ENCODE assay signal across 8 cellular contexts in the genomic region with DNA sequence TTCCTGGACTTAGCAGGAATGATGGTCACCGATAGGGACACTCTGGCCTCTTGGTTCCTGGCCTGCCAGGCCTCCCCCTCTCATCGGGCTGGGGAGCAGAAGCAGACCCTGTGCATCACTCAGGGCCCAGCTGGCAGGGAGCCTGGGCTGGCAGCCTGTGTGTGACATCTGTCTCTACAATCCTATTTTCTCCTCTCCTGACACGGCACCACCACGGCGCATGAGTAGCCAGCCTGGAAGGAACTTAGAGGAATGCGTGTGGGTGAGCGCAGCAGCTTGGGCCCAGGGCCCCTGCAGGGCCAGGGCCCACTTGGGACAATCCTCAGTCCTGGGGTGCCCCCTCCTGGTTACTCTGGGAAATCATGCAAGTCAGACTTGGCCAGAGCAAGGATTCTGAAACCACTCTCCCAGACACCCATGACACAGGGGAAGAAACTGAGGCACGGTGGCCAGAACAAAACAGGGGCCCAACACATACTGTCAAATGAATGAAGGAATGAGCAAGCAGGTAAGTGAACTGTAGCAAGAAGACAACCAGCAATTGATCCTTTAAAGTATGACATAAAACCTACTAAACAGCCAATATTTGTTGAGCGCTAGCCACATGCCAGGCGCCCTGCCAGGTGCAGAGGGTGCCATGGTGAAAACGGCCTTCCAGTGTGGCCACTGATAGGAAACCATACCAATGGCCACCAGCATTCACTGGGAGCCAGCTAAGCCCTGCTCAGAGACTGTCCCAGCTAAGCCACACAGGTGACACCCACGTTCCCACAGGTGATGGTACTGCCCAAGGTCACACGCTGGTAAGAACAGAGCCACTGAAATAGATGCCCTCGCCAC. TPM values are rescaled to one million over a fixed set of nuclear protein-coding genes. Genes with fewer than 3 reads are reported as not detected.
DNase-seq lines count a peak whose midpoint lies in the region; ATAC-seq, FAIRE-seq and TF ChIP-seq lines count a peak whose summit lies in the region.

No MANE protein-coding gene starts in this region.

- no peak for TF ChIP-seq EP300 in gastroesophageal sphincter (IDR thresholded peaks at IDR 0.05)

- H3K27ac ChIP-seq in CD8-positive, alpha-beta memory T cell (ENCODE audit: low read depth, low read length): no peak overlapping the region
- H3K27ac ChIP-seq in RWPE2 (ENCODE audit: poor library complexity, severe bottlenecking) (no peak overlapping the region), gastroesophageal sphincter (no peak overlapping the region), pancreas (no peak overlapping the region), thyroid gland (no peak overlapping the region)

- H3K4me3 ChIP-seq in CD8-positive, alpha-beta memory T cell (ENCODE audit: low read length): no peak overlapping the region
- no peak overlapping the region for H3K4me3 ChIP-seq in RWPE2 (ENCODE audit: severe bottlenecking)
- H3K4me3 ChIP-seq in gastroesophageal sphincter: no peak overlapping the region
- no peak overlapping the region for H3K4me3 ChIP-seq in pancreas
- H3K4me3 ChIP-seq in thyroid gland (replicated peaks in 1 of 3): no peak overlapping the region

- H3K4me3 Mint-ChIP-seq in CD8-positive, alpha-beta memory T cell: no peak overlapping the region

- peak; percentile 60 for TF ChIP-seq CTCF in RWPE2 (IDR thresholded peaks at IDR 0.05; ENCODE audit: poor library complexity, severe bottlenecking)
- TF ChIP-seq CTCF in gastroesophageal sphincter (IDR thresholded peaks at IDR 0.05): peak in 3 of 4 experiments; percentile 79 to 84 (median 80)
- TF ChIP-seq CTCF in pancreas (IDR thresholded peaks at IDR 0.05): peak; percentile 55 to 66 (median 58)
- TF ChIP-seq CTCF in thyroid gland (IDR thresholded peaks at IDR 0.05): peak; percentile 63 to 89 (median 79)

- ATAC-seq in RWPE2 (ENCODE audit: low read depth) (peak; percentile 66), gastroesophageal sphincter (peak; percentile 71), pancreas (peak; percentile 75 to 95 (median 93)), HG03565 (IDR thresholded peaks at IDR 0.05; ENCODE audit: unreplicated experiment) (no peak)

- H3K36me3 Mint-ChIP-seq in CD8-positive, alpha-beta memory T cell: no peaks in the 10 kb centered on the region

- WGBS in gastroesophageal sphincter (ENCODE audit: low coverage in 1 of 2), 2 donors: 29 to 47% methylated on average over 1 to 5 of the region's 14 CpGs
- WGBS in pancreas, 2 donors: 25 to 29% methylated on average over 14 of the region's 14 CpGs
- WGBS in thyroid gland, 2 donors: 37 to 42% methylated on average over 8 to 12 of the region's 14 CpGs

- intact Hi-C loops in pancreas (cut with DNase I): loop anchor here (5.0 to 10.0 kb wide), 3 partner anchors 171 to 274 kb away; no protein-coding TSS in a partner anchor
- intact Hi-C loops in thyroid gland (cut with DNase I): loop anchor here (2.0 to 5.0 kb wide), 2 partner anchors 170 to 281 kb away; no protein-coding TSS in a partner anchor

- H3K27me3 ChIP-seq in CD8-positive, alpha-beta memory T cell (ENCODE audit: insufficient read depth, low read length, poor library complexity, severe bottlenecking): peaks cover 15% of the 10 kb centered on the region
- H3K27me3 ChIP-seq in RWPE2 (ENCODE audit: insufficient read depth, poor library complexity, severe bottlenecking) (no peaks in the 10 kb centered on the region), gastroesophageal sphincter (no peaks in the 10 kb centered on the region), pancreas (no peaks in the 10 kb centered on the region), thyroid gland (no peaks in the 10 kb centered on the region)

- POLR2A ChIA-PET in CD8-positive, alpha-beta memory T cell (lab: Charles Lee): no interaction called here

- no peak for FAIRE-seq in pancreas (lab: Jason Lieb, UNC)

- H3K4me1 ChIP-seq in CD8-positive, alpha-beta memory T cell (ENCODE audit: insufficient read depth, low read length): no peaks in the 10 kb centered on the region
- H3K4me1 ChIP-seq in RWPE2 (ENCODE audit: insufficient read depth, poor library complexity, severe bottlenecking): no peaks in the 10 kb centered on the region
- H3K4me1 ChIP-seq in gastroesophageal sphincter: peaks cover 0 to 23% (median 0%) of the 10 kb centered on the region in 3 donors
- peaks cover 0 to 5% (median 0%) of the 10 kb centered on the region in 3 donors for H3K4me1 ChIP-seq in pancreas
- H3K4me1 ChIP-seq in thyroid gland: peaks cover 0 to 4% of the 10 kb centered on the region in 2 donors

- H3K36me3 ChIP-seq in CD8-positive, alpha-beta memory T cell (ENCODE audit: insufficient read depth, low read length): no peaks in the 10 kb centered on the region
- H3K36me3 ChIP-seq in RWPE2 (ENCODE audit: low read depth): no peaks in the 10 kb centered on the region
- H3K36me3 ChIP-seq in gastroesophageal sphincter: peaks cover 0 to 15% of the 10 kb centered on the region in 2 donors
- no peaks in the 10 kb centered on the region for H3K36me3 ChIP-seq in pancreas
- H3K36me3 ChIP-seq in thyroid gland: no peaks in the 10 kb centered on the region

- no peaks in the 10 kb centered on the region for H3K9me3 Mint-ChIP-seq in CD8-positive, alpha-beta memory T cell

- TF ChIP-seq POLR2A in gastroesophageal sphincter (IDR thresholded peaks at IDR 0.05) (no peak), thyroid gland (IDR thresholded peaks at IDR 0.05) (no peak)

- H3K4me1 Mint-ChIP-seq in CD8-positive, alpha-beta memory T cell: peaks cover 3 to 8% (median 5%) of the 10 kb centered on the region in 3 donors

- peak; percentile 56 to 80 (median 62) for DNase-seq in CD8-positive, alpha-beta memory T cell
- peak; percentile 65 for DNase-seq in HT-29 (ENCODE audit: low spot score)
- DNase-seq in RWPE2 (ENCODE audit: low spot score): no peak
- peak; percentile 69 for DNase-seq in activated gamma-delta T cell treated with anti-CD3 and anti-CD28 coated beads, Interleukin-2, amount 50 U/mL, for 16 hours (ENCODE audit: low read depth)
- peak; percentile 42 to 82 (median 72) for DNase-seq in pancreas
- peak; percentile 80 to 86 for DNase-seq in thyroid gland

- H3K27me3 Mint-ChIP-seq in CD8-positive, alpha-beta memory T cell: no peaks in the 10 kb centered on the region

- no peaks in the 10 kb centered on the region for H3K9me3 ChIP-seq in CD8-positive, alpha-beta memory T cell (ENCODE audit: low read length)
- peaks cover 10% of the 10 kb centered on the region for H3K9me3 ChIP-seq in RWPE2 (ENCODE audit: severe bottlenecking)
- no peaks in the 10 kb centered on the region for H3K9me3 ChIP-seq in gastroesophageal sphincter
- H3K9me3 ChIP-seq in pancreas: no peaks in the 10 kb centered on the region
- no peaks in the 10 kb centered on the region for H3K9me3 ChIP-seq in thyroid gland

- peak overlapping the region in 5 of 8 donors; percentile 10 to 83 (median 70) for H3K27ac Mint-ChIP-seq in CD8-positive, alpha-beta memory T cell

- CTCF ChIA-PET in CD8-positive, alpha-beta memory T cell (lab: Charles Lee): interaction anchor here (0.8 to 7.1 kb wide), 11 partner anchors 9 to 245 kb away, joined by 3 to 106 read pairs (median 3); no protein-coding TSS in a partner anchor

RNA-seq across cellular contexts. Expression of a gene that starts 13.3 kb away (rescaled TPM):
- total RNA-seq in CD8-positive, alpha-beta memory T cell: not detected
- polyA plus RNA-seq in CD8-positive, alpha-beta memory T cell: 0.94 TPM
- total RNA-seq in HT-29 (2014; rRNA removed; shearing (Covaris generic)): 0.55 TPM in 1 of 2 replicates, not detected in the other
- total RNA-seq in gastroesophageal sphincter: 1 to 10 TPM in 1 of 4 donors, not detected in 3; 2.7 TPM
- total RNA-seq in pancreas: under 1 TPM; 0.51 to 0.97 (median 0.73) TPM
- polyA plus RNA-seq in pancreas: 1 to 10 TPM in 1 of 2 donors, under 1 TPM in 1; 0.91 to 2.1 TPM
- 1 to 10 TPM in 2 of 4 donors, not detected in 2; 1.1 to 3.0 TPM for total RNA-seq in thyroid gland

RNA-seq across cellular contexts. Expression of a gene that starts 16.8 kb away (rescaled TPM):
- 1 to 10 TPM in 1 of 2 experiments, under 1 TPM in 1; 0.93 to 1.5 TPM for total RNA-seq in CD8-positive, alpha-beta memory T cell
- 1.5 TPM for polyA plus RNA-seq in CD8-positive, alpha-beta memory T cell
- total RNA-seq in HT-29 (2014; rRNA removed; shearing (Covaris generic)): 0.26 and 1.5 TPM in 2 replicates
- total RNA-seq in gastroesophageal sphincter (10 to 100 TPM in 1 of 4 donors, 1 to 10 TPM in 3; 3.9 to 12.2 (median 6.7) TPM), pancreas (1 to 10 TPM; 1.2 to 4.4 (median 2.3) TPM), thyroid gland (10 to 100 TPM; 10.9 to 33.4 (median 27.8) TPM)
- 1 to 10 TPM; 3.5 to 7.3 TPM for polyA plus RNA-seq in pancreas

RNA-seq across cellular contexts. Expression of a gene that starts 51.8 kb away (rescaled TPM):
- 10 to 100 TPM; 33.2 to 34.7 TPM for total RNA-seq in CD8-positive, alpha-beta memory T cell
- 18.4 TPM for polyA plus RNA-seq in CD8-positive, alpha-beta memory T cell
- 60.3 and 69.1 TPM in 2 replicates for total RNA-seq in HT-29 (2014; rRNA removed; shearing (Covaris generic))
- 10 to 100 TPM; 39.2 to 81.1 (median 46.2) TPM for total RNA-seq in gastroesophageal sphincter
- total RNA-seq in pancreas: 10 to 100 TPM; 17.1 to 35.9 (median 20.5) TPM
- 10 to 100 TPM; 15.5 to 16.5 TPM for polyA plus RNA-seq in pancreas
- total RNA-seq in thyroid gland: 100 to 1,000 TPM in 1 of 4 donors, 10 to 100 TPM in 3; 80.1 to 127 (median 87.7) TPM

RNA-seq across cellular contexts. Expression of a gene that starts 58.2 kb away (rescaled TPM):
- 1 to 10 TPM; 2.0 to 2.6 TPM for total RNA-seq in CD8-positive, alpha-beta memory T cell
- 0.53 TPM for polyA plus RNA-seq in CD8-positive, alpha-beta memory T cell
- total RNA-seq in HT-29 (2014; rRNA removed; shearing (Covaris generic)): 3.1 and 6.0 TPM in 2 replicates
- 10 to 100 TPM; 50.1 to 89.2 (median 55.0) TPM for total RNA-seq in gastroesophageal sphincter
- total RNA-seq in pancreas: 1 to 10 TPM in 4 of 6 donors, under 1 TPM in 2; 0.88 to 2.3 (median 1.6) TPM
- 1 to 10 TPM; 2.8 to 9.7 TPM for polyA plus RNA-seq in pancreas
- 1 to 10 TPM; 4.2 to 8.2 (median 4.8) TPM for total RNA-seq in thyroid gland
